In genomic region chr7:102434039-102434481, GRCh38 we compare ENCODE assay signal across 8 cellular contexts. TPM values are rescaled to one million over a fixed set of nuclear protein-coding genes. Genes with fewer than 3 reads are reported as not detected.
DNase-seq lines count a peak whose midpoint lies in the region; TF ChIP-seq lines count a peak whose summit lies in the region.

No MANE protein-coding gene starts in this region.

- H3K79me2 ChIP-seq in SU-DHL-6 (ENCODE audit: insufficient read depth, low read length), result peaks cover 32% of the 10 kb centered on the region

- TF ChIP-seq CTCF in SU-DHL-6 (IDR thresholded peaks at IDR 0.05; ENCODE audit: insufficient read depth, low read length, poor library complexity, severe bottlenecking), result no peak
- no peak for TF ChIP-seq CTCF in esophagus muscularis mucosa (IDR thresholded peaks at IDR 0.05)
- TF ChIP-seq CTCF in progenitor cell of endocrine pancreas (IDR thresholded peaks at IDR 0.05; ENCODE audit: unreplicated experiment), result no peak

- intact Hi-C loops in esophagus muscularis mucosa (cut with DNase I), result no loop called here

- peak overlapping the region; percentile 94 for H3K9ac ChIP-seq in SU-DHL-6 (ENCODE audit: low read length)

- no peaks in the 10 kb centered on the region for H4K20me1 ChIP-seq in SU-DHL-6 (ENCODE audit: low read depth, low read length)

- H3K27me3 ChIP-seq in SU-DHL-6 (ENCODE audit: low read length), result no peaks in the 10 kb centered on the region
- H3K27me3 ChIP-seq in esophagus muscularis mucosa, result no peaks in the 10 kb centered on the region

- H3K4me1 Mint-ChIP-seq in progenitor cell of endocrine pancreas (ENCODE audit: low read depth), result peaks cover 11% of the 10 kb centered on the region

- peak overlapping the region; percentile 80 for H3K4me2 ChIP-seq in SU-DHL-6 (ENCODE audit: low read depth, low read length, poor library complexity, severe bottlenecking)

- H3K36me3 Mint-ChIP-seq in progenitor cell of endocrine pancreas (ENCODE audit: insufficient read depth), result peaks cover 3% of the 10 kb centered on the region

- H3K9me3 Mint-ChIP-seq in progenitor cell of endocrine pancreas (ENCODE audit: low read depth), result no peaks in the 10 kb centered on the region

- H3K4me3 Mint-ChIP-seq in progenitor cell of endocrine pancreas (ENCODE audit: low read depth), result peak overlapping the region; percentile 80

- H3K36me3 ChIP-seq in SU-DHL-6 (ENCODE audit: low read length) (0 out of 2 replicates have a peak, but pooled peaks cover 9% of the 10 kb centered on the region), esophagus muscularis mucosa (peaks cover 0 to 8% (median 4%) of the 10 kb centered on the region in 4 donors)

- H3F3A ChIP-seq in SU-DHL-6 (ENCODE audit: insufficient read depth), result peaks cover 30% of the 10 kb centered on the region

- 11% methylated on average over 6 of the region's 9 CpGs for WGBS in esophagus muscularis mucosa

- H3K9me3 ChIP-seq in SU-DHL-6 (ENCODE audit: insufficient read depth, low read length), result no peaks in the 10 kb centered on the region
- no peaks in the 10 kb centered on the region for H3K9me3 ChIP-seq in esophagus muscularis mucosa

- no peak for TF ChIP-seq EP300 in esophagus muscularis mucosa (IDR thresholded peaks at IDR 0.05)

- no peaks in the 10 kb centered on the region for H3K27me3 Mint-ChIP-seq in progenitor cell of endocrine pancreas

- DNase-seq in NCI-H82 (lab: John Stamatoyannopoulos, UW), result peak; percentile 46
- DNase-seq in NCI-H82 treated with DMSO at 0.1 percent for 48 hours (lab: John Stamatoyannopoulos, UW; ENCODE audit: unreplicated experiment), result no peak
- DNase-seq in esophagus muscularis mucosa (ENCODE audit: extremely low spot score), result no peak
- DNase-seq in progenitor cell of endocrine pancreas (ENCODE audit: low spot score, unreplicated experiment), result no peak
- DNase-seq in GDM1 (lab: John Stamatoyannopoulos, UW), result no peak
- no peak for DNase-seq in NCI-H1694 treated with DMSO at 0.1 percent for 48 hours (lab: John Stamatoyannopoulos, UW)
- DNase-seq in NK-92 treated with Interleukin-12 subunit alpha and Interleukin-12 subunit beta, amount 100 ng/mL, for 24 hours (lab: John Stamatoyannopoulos, UW), result no peak

- H3K4me3 ChIP-seq in SU-DHL-6 (ENCODE audit: insufficient read depth, low read length, poor library complexity, severe bottlenecking) (peak overlapping the region; percentile 84), esophagus muscularis mucosa (peak overlapping the region; percentile 82 to 90 (median 87))

- peak overlapping the region; percentile 92 for H3K27ac ChIP-seq in SU-DHL-6 (ENCODE audit: low read depth, low read length)
- H3K27ac ChIP-seq in esophagus muscularis mucosa (replicated peaks in 1 of 4), result peak overlapping the region in 3 of 4 donors; percentile 68 to 74 (median 69)

- H2AFZ ChIP-seq in SU-DHL-6 (ENCODE audit: low read depth, low read length, severe bottlenecking), result peak overlapping the region; percentile 44

- H3K27ac Mint-ChIP-seq in progenitor cell of endocrine pancreas, result peak overlapping the region; percentile 91

- H3K4me1 ChIP-seq in esophagus muscularis mucosa, result peaks cover 14 to 34% (median 30%) of the 10 kb centered on the region in 4 donors

- no peaks in the 10 kb centered on the region for H3K9me2 ChIP-seq in SU-DHL-6 (replicated peaks; ENCODE audit: insufficient read depth, low read length)

- TF ChIP-seq POLR2A in esophagus muscularis mucosa (IDR thresholded peaks at IDR 0.05; ENCODE audit: low read depth), result no peak

RNA-seq across cellular contexts. Expression of gene ORAI2, which starts 0.7 kb away (rescaled TPM):
- total RNA-seq in esophagus muscularis mucosa (10 to 100 TPM in 3 of 4 donors, 1 to 10 TPM in 1; 6.2 to 16.0 (median 12.3) TPM), progenitor cell of endocrine pancreas (35.4 and 41.8 TPM in 2 replicates)

RNA-seq across cellular contexts. Expression of gene ALKBH4, which starts 30.6 kb away (rescaled TPM):
- total RNA-seq in esophagus muscularis mucosa, result 10 to 100 TPM in 3 of 4 donors, 1 to 10 TPM in 1; 8.3 to 19.4 (median 16.0) TPM
- total RNA-seq in progenitor cell of endocrine pancreas, result 14.3 and 16.4 TPM in 2 replicates

RNA-seq across cellular contexts. Expression of gene LRWD1, which starts 30.7 kb away (rescaled TPM):
- 10 to 100 TPM in 3 of 4 donors, 1 to 10 TPM in 1; 10.0 to 32.7 (median 17.0) TPM for total RNA-seq in esophagus muscularis mucosa
- 27.7 and 31.8 TPM in 2 replicates for total RNA-seq in progenitor cell of endocrine pancreas

RNA-seq across cellular contexts. Expression of gene PRKRIP1, which starts 37.9 kb away (rescaled TPM):
- total RNA-seq in esophagus muscularis mucosa (10 to 100 TPM; 14.7 to 21.6 (median 19.2) TPM), progenitor cell of endocrine pancreas (44.8 and 45.0 TPM in 2 replicates)

RNA-seq across cellular contexts. Expression of gene POLR2J, which starts 44.7 kb away (rescaled TPM):
- total RNA-seq in esophagus muscularis mucosa (10 to 100 TPM; 20.7 to 31.1 (median 25.8) TPM), progenitor cell of endocrine pancreas (48.6 and 50.5 TPM in 2 replicates)
